Comparison of ENCODE assay signal across 9 cellular contexts in genomic region chr19:43780706-43781525, GRCh38. TPM values are rescaled to one million over a fixed set of nuclear protein-coding genes. Genes with fewer than 3 reads are reported as not detected.
DNase-seq lines count a peak whose midpoint lies in the region; ATAC-seq and TF ChIP-seq lines count a peak whose summit lies in the region.
"Had no signal": no experiment of that assay in that cellular context is flagged by ENCODE, and none has a peak within 500 bp of the region (broad histone marks: within the 10 kb centered on the region; RNA-seq: fewer than 3 reads in every experiment).

KCNN4 (minus strand) TSS chr19:43780973; CDS start chr19:43780861, 112 bp downstream.

- peak within 1 kb of the TSS; percentile 40 for H3K27ac ChIP-seq in CD8-positive, alpha-beta T cell (ENCODE audit: low read depth, low read length)
- peak within 1 kb of the TSS; percentile 71 for H3K27ac ChIP-seq in naive thymus-derived CD4-positive, alpha-beta T cell (ENCODE audit: low read depth, low read length)
- H3K27ac ChIP-seq in vagina: peak within 1 kb of the TSS; percentile 50
- H3K27ac ChIP-seq: pancreas had no signal

- TF ChIP-seq CTCF in CD8-positive, alpha-beta T cell (IDR thresholded peaks at IDR 0.05): no peak
- TF ChIP-seq CTCF in astrocyte of the spinal cord (IDR thresholded peaks at IDR 0.05; ENCODE audit: low read depth, low read length) (no peak), vagina (IDR thresholded peaks at IDR 0.05) (no peak)

- intact Hi-C loops in CD8-positive, alpha-beta T cell (cut with DNase I, micrococcal nuclease): loop anchor here in 1 of 2 experiments (1.0 to 10.0 kb wide), 2 partner anchors 16 to 316 kb away; partner anchors contain the start of gene LYPD3
- intact Hi-C loops in T-helper 2 cell treated with Interferon-gamma antibody and Interleukin-4, amounts not matched to agents 100 ng/mL and 5 ng/mL, for 36 hours (cut with micrococcal nuclease): loop anchor here (1.0 to 10.0 kb wide), 3 partner anchors 16 to 316 kb away; partner anchors contain the start of genes LYPD3 and SMG9
- intact Hi-C loops in naive thymus-derived CD4-positive, alpha-beta T cell (cut with micrococcal nuclease): loop anchor here (1.0 to 10.0 kb wide), 5 partner anchors 16 to 971 kb away; partner anchors contain the start of genes ETHE1 (in 1 of the 2) and SMG9 (in 1 of the 2)
- intact Hi-C loops in vagina (cut with DNase I): loop anchor here (5.0 kb wide), 1 partner anchor 34 kb away; no protein-coding TSS in a partner anchor

- H3K9me3 Mint-ChIP-seq in CD8-positive, alpha-beta T cell: no peaks in the 10 kb centered on the region
- peaks cover 0 to 2% (median 0%) of the 10 kb centered on the region in 11 donors for H3K9me3 Mint-ChIP-seq in naive thymus-derived CD4-positive, alpha-beta T cell

- no peaks in the 10 kb centered on the region for H3K9me3 ChIP-seq in CD8-positive, alpha-beta T cell (ENCODE audit: low read length)
- no peaks in the 10 kb centered on the region for H3K9me3 ChIP-seq in naive thymus-derived CD4-positive, alpha-beta T cell (ENCODE audit: control insufficient read depth in 2 of 3, low read length in 3 of 3)
- H3K9me3 ChIP-seq in vagina: no peaks in the 10 kb centered on the region
- H3K9me3 ChIP-seq: pancreas had no signal

- peak within 1 kb of the TSS; percentile 90 for H3K27ac Mint-ChIP-seq in CD8-positive, alpha-beta T cell
- peak within 1 kb of the TSS; percentile 86 to 96 (median 93) for H3K27ac Mint-ChIP-seq in naive thymus-derived CD4-positive, alpha-beta T cell

- H3K36me3 Mint-ChIP-seq in CD8-positive, alpha-beta T cell: no peaks in the 10 kb centered on the region
- H3K36me3 Mint-ChIP-seq in naive thymus-derived CD4-positive, alpha-beta T cell: peaks cover 0 to 11% (median 0%) of the 10 kb centered on the region in 5 donors

- CTCF ChIA-PET in CD8-positive, alpha-beta T cell (lab: Charles Lee): interaction anchor here (0.6 to 3.0 kb wide), 2 partner anchors 13 to 37 kb away, joined by 3 to 30 read pairs; no protein-coding TSS in a partner anchor
- CTCF ChIA-PET in naive thymus-derived CD4-positive, alpha-beta T cell (lab: Charles Lee): interaction anchor here (0.6 to 1.5 kb wide), 4 partner anchors 13 to 250 kb away, joined by 3 to 4 read pairs (median 3); partner anchors contain the start of gene SMG9

- peaks cover 2% of the 10 kb centered on the region for H3K27me3 Mint-ChIP-seq in CD8-positive, alpha-beta T cell (ENCODE audit: low read depth)
- no peaks in the 10 kb centered on the region for H3K27me3 Mint-ChIP-seq in naive thymus-derived CD4-positive, alpha-beta T cell

- peak; percentile 51 for ATAC-seq in CD8-positive, alpha-beta T cell
- ATAC-seq in HG02623 (IDR thresholded peaks at IDR 0.05; ENCODE audit: unreplicated experiment): peak; percentile 37
- ATAC-seq in naive thymus-derived CD4-positive, alpha-beta T cell: peak; percentile 75

- POLR2A ChIA-PET in CD8-positive, alpha-beta T cell (lab: Charles Lee): interaction anchor here (0.6 to 1.5 kb wide), 3 partner anchors 14 to 27 kb away, joined by 3 to 5 read pairs (median 3); no protein-coding TSS in a partner anchor
- POLR2A ChIA-PET in naive thymus-derived CD4-positive, alpha-beta T cell (lab: Charles Lee): interaction anchor here (7.9 kb wide), 1 partner anchor 15 kb away, joined by 100 read pairs; no protein-coding TSS in a partner anchor

- peaks cover 66% of the 10 kb centered on the region for H3K4me1 ChIP-seq in CD8-positive, alpha-beta T cell (ENCODE audit: insufficient read depth, low read length)
- peaks cover 38 to 62% of the 10 kb centered on the region in 2 donors for H3K4me1 ChIP-seq in naive thymus-derived CD4-positive, alpha-beta T cell (ENCODE audit: control insufficient read depth in 2 of 2, insufficient read depth in 2 of 2, low read length in 2 of 2)
- peaks cover 61% of the 10 kb centered on the region for H3K4me1 ChIP-seq in vagina
- H3K4me1 ChIP-seq: pancreas had no signal

- no peak for TF ChIP-seq POLR2A in vagina (IDR thresholded peaks at IDR 0.05)

- peak within 1 kb of the TSS; percentile 84 for H3K4me3 Mint-ChIP-seq in CD8-positive, alpha-beta T cell
- H3K4me3 Mint-ChIP-seq in naive thymus-derived CD4-positive, alpha-beta T cell: peak within 1 kb of the TSS; percentile 66 to 87 (median 82)

- peak within 1 kb of the TSS; percentile 49 for H3K4me3 ChIP-seq in CD8-positive, alpha-beta T cell (ENCODE audit: low read depth, low read length)
- H3K4me3 ChIP-seq in astrocyte of the spinal cord (ENCODE audit: low read depth, low read length) (peak within 1 kb of the TSS; percentile 36), vagina (peak within 1 kb of the TSS in 1 of 2 donors; percentile 22)
- H3K4me3 ChIP-seq in naive thymus-derived CD4-positive, alpha-beta T cell (ENCODE audit: low read length): peak within 1 kb of the TSS; percentile 42
- H3K4me3 ChIP-seq: pancreas had no signal

- H3K27me3 ChIP-seq in CD8-positive, alpha-beta T cell (ENCODE audit: insufficient read depth, low read length): no peaks in the 10 kb centered on the region
- no peaks in the 10 kb centered on the region for H3K27me3 ChIP-seq in naive thymus-derived CD4-positive, alpha-beta T cell (ENCODE audit: control insufficient read depth in 2 of 2, insufficient read depth in 2 of 2, low read length in 2 of 2)
- H3K27me3 ChIP-seq in vagina: no peaks in the 10 kb centered on the region
- H3K27me3 ChIP-seq: pancreas had no signal

- peak; percentile 29 to 72 (median 55) for DNase-seq in CD8-positive, alpha-beta T cell
- peak; percentile 63 for DNase-seq in astrocyte of the spinal cord (ENCODE audit: low read depth, low spot score)
- DNase-seq in naive thymus-derived CD4-positive, alpha-beta T cell: peak in 6 of 9 donors; percentile 24 to 71 (median 33)
- no peak for DNase-seq in vagina (ENCODE audit: extremely low spot score in 2 of 2)
- DNase-seq in NCI-H128 (lab: John Stamatoyannopoulos, UW; ENCODE audit: unreplicated experiment): no peak
- DNase-seq in GM19240 (ENCODE audit: insufficient read length, low spot score): no peak
- DNase-seq: pancreas had no signal

- in situ Hi-C loops in astrocyte of the spinal cord (cut with HindIII; ENCODE audit: low sequenced_read_pairs): no loop called here

- H3K36me3 ChIP-seq in CD8-positive, alpha-beta T cell (ENCODE audit: insufficient read depth, low read length): no peaks in the 10 kb centered on the region
- no peaks in the 10 kb centered on the region for H3K36me3 ChIP-seq in naive thymus-derived CD4-positive, alpha-beta T cell (ENCODE audit: control insufficient read depth in 2 of 3, insufficient read depth in 3 of 3, low read length in 3 of 3)
- H3K36me3 ChIP-seq in vagina: no peaks in the 10 kb centered on the region
- H3K36me3 ChIP-seq: pancreas had no signal

- peaks cover 80% of the 10 kb centered on the region for H3K4me1 Mint-ChIP-seq in CD8-positive, alpha-beta T cell (ENCODE audit: low read depth)
- H3K4me1 Mint-ChIP-seq in naive thymus-derived CD4-positive, alpha-beta T cell: peaks cover 55 to 90% (median 78%) of the 10 kb centered on the region in 7 donors

RNA-seq across cellular contexts. Expression of gene KCNN4, which starts in this region (rescaled TPM):
- 10 to 100 TPM; 14.6 to 15.5 TPM for total RNA-seq in CD8-positive, alpha-beta T cell
- 36.9 and 39.9 TPM in 2 replicates for total RNA-seq in T-helper 2 cell treated with Interferon-gamma antibody and Interleukin-4, amounts not matched to agents 100 ng/mL and 5 ng/mL, for 36 hours
- 10 to 100 TPM; 12.8 to 53.4 (median 18.8) TPM for total RNA-seq in naive thymus-derived CD4-positive, alpha-beta T cell
- 10 to 100 TPM in 1 of 2 donors, 1 to 10 TPM in 1; 8.1 to 16.0 TPM for polyA plus RNA-seq in naive thymus-derived CD4-positive, alpha-beta T cell
- total RNA-seq in vagina: 16.2 TPM

Comparison
In these comparisons a context has a peak if more than half of its experiments do, and no peak if none do; other contexts are left out.
1. DNase-seq: peak in CD8-positive, alpha-beta T cell (7 of 7), astrocyte of the spinal cord (single experiment) and naive thymus-derived CD4-positive, alpha-beta T cell (6 of 9); none in vagina (0 of 2), NCI-H128 (single experiment) and GM19240 (single experiment).
2. Peak in every context shown above with its lines, with median percentiles within 50 percentile points of each other: ATAC-seq and H3K27ac ChIP-seq.